ENCODE assay signal across 23 cellular contexts in the genomic region with DNA sequence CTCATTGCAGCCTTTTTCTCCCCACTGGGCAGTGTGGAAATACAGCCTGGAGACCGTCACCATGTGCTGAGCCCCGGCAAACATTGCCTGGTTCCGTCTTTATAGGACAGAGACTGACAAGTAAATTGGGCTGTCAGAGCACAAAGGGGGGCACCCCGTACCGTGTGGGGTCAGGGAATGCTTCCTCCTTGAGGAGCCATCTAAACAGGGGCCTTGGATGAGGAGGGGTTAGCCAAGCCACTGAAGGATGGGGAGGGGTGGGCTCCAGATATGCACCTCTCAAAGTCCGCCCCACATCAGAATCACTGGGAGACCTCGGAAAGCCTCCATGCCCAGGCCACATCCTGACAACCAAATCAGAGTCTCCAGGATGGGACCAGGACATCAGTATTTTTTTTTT.
"Had no signal": no experiment of that assay in that cellular context is flagged by ENCODE, and none has a peak within 500 bp of the region (broad histone marks: within the 10 kb centered on the region; RNA-seq: fewer than 3 reads in every experiment).

No MANE protein-coding gene starts in this region.

- H3K4me3 Mint-ChIP-seq: activated naive CD4-positive, alpha-beta T cell treated with anti-CD3 and anti-CD28 coated beads, Interleukin-2, amount 10 ng/mL, durations not matched to agents 7 days and 5 days; activated T-cell treated with anti-CD3 and anti-CD28 coated beads, Interleukin-2, amount 50 U/mL, for 4 hours; central memory CD8-positive, alpha-beta T cell; immature natural killer cell; naive B cell; neural progenitor cell had no signal

- H3K4me3 ChIP-seq: ascending aorta, hepatocyte, left lung, lung, neural progenitor cell, tibial nerve had no signal

- DNase-seq: activated CD4-positive, alpha-beta T cell treated with anti-CD3 and anti-CD28 coated beads, Interleukin-2, amount 50 U/mL, for 1 hour; activated CD8-positive, alpha-beta memory T cell treated with anti-CD3 and anti-CD28 coated beads for 24 hours; activated CD8-positive, alpha-beta memory T cell treated with anti-CD3 and anti-CD28 coated beads, Interleukin-2, amount 50 U/mL, for 4 hours; activated effector memory CD4-positive, alpha-beta T cell treated with Interleukin-2 at 50 U/mL for 16 hours; activated naive CD4-positive, alpha-beta T cell treated with anti-CD3 and anti-CD28 coated beads, Interleukin-2, amount 10 ng/mL, durations not matched to agents 7 days and 5 days; activated T-cell treated with anti-CD3 and anti-CD28 coated beads, Interleukin-2, amount 50 U/mL, for 4 hours; brain microvascular endothelial cell; effector memory CD4-positive, alpha-beta T cell; foreskin melanocyte; immature natural killer cell; kidney glomerular epithelial cell; left lung; naive B cell; retina; stimulated activated CD4-positive, alpha-beta T cell treated with anti-CD3 and anti-CD28 coated beads, Interleukin-4, amount 100 ng/mL, for 24 hours had no signal

- H3K36me3 ChIP-seq: ascending aorta, brain microvascular endothelial cell, left lung, neural progenitor cell had no signal

- H3K36me3 Mint-ChIP-seq: neural progenitor cell had no signal

- H3K27ac Mint-ChIP-seq: progenitor cell of endocrine pancreas had no signal

- H3K9me3 Mint-ChIP-seq: activated naive CD4-positive, alpha-beta T cell treated with anti-CD3 and anti-CD28 coated beads, Interleukin-2, amount 10 ng/mL, durations not matched to agents 7 days and 5 days; activated T-cell treated with anti-CD3 and anti-CD28 coated beads, Interleukin-2, amount 50 U/mL, for 4 hours; central memory CD8-positive, alpha-beta T cell; immature natural killer cell; naive B cell; neural progenitor cell; stimulated activated naive CD8-positive, alpha-beta T cell treated with anti-CD3 and anti-CD28 coated beads, Interleukin-15, Interleukin-2, amounts not matched to agents 100 ng/mL and 50 ng/mL, for 24 hours had no signal

- H3K9me3 ChIP-seq: ascending aorta, left lung, tibial nerve had no signal

- ATAC-seq: activated T-cell treated with anti-CD3 and anti-CD28 coated beads, Interleukin-2, amount 50 U/mL, for 4 hours; left lung had no signal

- H3K27me3 Mint-ChIP-seq: activated naive CD4-positive, alpha-beta T cell treated with anti-CD3 and anti-CD28 coated beads, Interleukin-2, amount 10 ng/mL, durations not matched to agents 7 days and 5 days; central memory CD8-positive, alpha-beta T cell; naive B cell; progenitor cell of endocrine pancreas; stimulated activated naive CD8-positive, alpha-beta T cell treated with anti-CD3 and anti-CD28 coated beads, Interleukin-15, Interleukin-2, amounts not matched to agents 100 ng/mL and 50 ng/mL, for 24 hours had no signal

- H3K27me3 ChIP-seq: ascending aorta, brain microvascular endothelial cell, hepatocyte, left lung, neural progenitor cell, tibial nerve had no signal

- H3K4me1 ChIP-seq: ascending aorta, left lung, neural progenitor cell had no signal
